In the genomic region with DNA sequence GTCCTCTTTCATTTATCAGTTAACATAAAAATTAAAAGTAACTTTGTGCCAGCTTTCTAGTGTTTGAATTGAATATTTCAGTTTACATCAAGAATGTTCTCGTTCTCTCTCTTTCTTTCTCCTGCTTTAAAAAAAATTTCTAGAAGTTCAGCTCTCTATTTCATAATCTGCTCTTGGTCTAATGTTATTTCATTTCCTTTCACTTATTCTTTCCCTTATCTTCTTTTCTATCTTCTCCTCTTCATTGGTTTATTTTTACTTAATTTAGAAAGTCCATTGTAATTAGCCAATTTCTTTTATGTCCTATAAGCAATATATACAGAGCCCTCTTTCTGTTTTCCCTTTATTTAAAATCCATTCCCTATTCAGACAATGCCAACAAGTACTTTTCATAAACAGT, we compare ENCODE assay signal across 31 cellular contexts. TPM values are rescaled to one million over a fixed set of nuclear protein-coding genes. Genes with fewer than 3 reads are reported as not detected.
"Had no signal": no experiment of that assay in that cellular context is flagged by ENCODE, and none has a peak within 500 bp of the region (broad histone marks: within the 10 kb centered on the region; RNA-seq: fewer than 3 reads in every experiment).

No MANE protein-coding gene starts in this region.

- H3K36me3 Mint-ChIP-seq: memory B cell; natural killer cell; stimulated activated effector memory CD8-positive, alpha-beta T cell treated with anti-CD3 and anti-CD28 coated beads, Interleukin-12 subunit alpha, Interleukin-12 subunit beta, amount 100 ng/mL, for 72 hours had no signal

- H3K27ac Mint-ChIP-seq: endodermal cell; stimulated activated effector memory CD8-positive, alpha-beta T cell treated with anti-CD3 and anti-CD28 coated beads, Interleukin-12 subunit alpha, Interleukin-12 subunit beta, amount 100 ng/mL, for 72 hours had no signal

- H3K4me3 Mint-ChIP-seq: endodermal cell, natural killer cell, neural crest cell had no signal

- H3K36me3 ChIP-seq: gastrocnemius medialis, neutrophil, prostate gland, right atrium auricular region, stomach, thoracic aorta, tibial nerve, upper lobe of left lung, uterus had no signal

- H3K4me3 ChIP-seq: lung, prostate gland, right atrium auricular region, stomach, upper lobe of left lung, uterus had no signal

- H3K4me1 ChIP-seq: gastrocnemius medialis, parathyroid adenoma, prostate gland, right atrium auricular region, uterus had no signal

- DNase-seq: effector CD8-positive, alpha-beta T cell; endodermal cell; gastrocnemius medialis; kidney; natural killer cell; stimulated activated CD4-positive, alpha-beta T cell treated with anti-CD3 and anti-CD28 coated beads, Interleukin-2, amount 100 ng/mL, for 24 hours; stimulated activated CD4-positive, alpha-beta T cell treated with anti-CD3 and anti-CD28 coated beads, Interleukin-4, amount 100 ng/mL, for 24 hours; stimulated activated naive CD4-positive, alpha-beta T cell treated with Interleukin-2 at 50 U/mL for 16 hours; stomach; upper lobe of left lung; uterus had no signal

- H3K27me3 ChIP-seq: dorsolateral prefrontal cortex, gastrocnemius medialis, right atrium auricular region, stomach, tibial nerve, upper lobe of left lung, uterus had no signal

- H3K9me3 Mint-ChIP-seq: endodermal cell; memory B cell; natural killer cell; neural crest cell; stimulated activated effector memory CD8-positive, alpha-beta T cell treated with anti-CD3 and anti-CD28 coated beads, Interleukin-12 subunit alpha, Interleukin-12 subunit beta, amount 100 ng/mL, for 72 hours had no signal

- H3K9me3 ChIP-seq: gastrocnemius medialis, neutrophil, prostate gland, right atrium auricular region, stomach, thoracic aorta, tibial nerve, upper lobe of left lung, uterus had no signal

- H3K27me3 Mint-ChIP-seq: memory B cell had no signal

- H3K27ac ChIP-seq: epithelial cell of prostate, gastrocnemius medialis, neutrophil, parathyroid adenoma, prostate gland, right atrium auricular region, stomach, thoracic aorta, upper lobe of left lung, uterus had no signal

RNA-seq across cellular contexts. Expression of gene CCDC54, which starts 44.6 kb away (rescaled TPM):
- total RNA-seq: endodermal cell, esophagus mucosa, gastrocnemius medialis, glomerular endothelial cell, kidney, left lobe of liver, liver, lung, mononuclear cell, natural killer cell, neural crest cell, omental fat pad, right atrium auricular region, sciatic nerve, stomach, subcutaneous adipose tissue, thoracic aorta, tibial nerve, upper lobe of left lung, uterus had no signal
- polyA plus RNA-seq: lung, stomach had no signal
